In genomic region chr4:107512549-107512948, GRCh38 we compare ENCODE assay signal across 32 cellular contexts.
"Had no signal": no experiment of that assay in that cellular context is flagged by ENCODE, and none has a peak within 500 bp of the region (broad histone marks: within the 10 kb centered on the region; RNA-seq: fewer than 3 reads in every experiment).

No MANE protein-coding gene starts in this region.

- H3K4me1 ChIP-seq: adrenal gland, ascending aorta had no signal

- H3K9me3 ChIP-seq: adrenal gland had no signal

- H3K4me3 ChIP-seq: adrenal gland, ascending aorta, cardiac muscle cell had no signal

- FAIRE-seq: bronchial epithelial cell had no signal

- H3K36me3 ChIP-seq: adrenal gland, ascending aorta, cardiac muscle cell, WERI-Rb-1 had no signal

- H3K27ac ChIP-seq: adrenal gland, ascending aorta, cardiac muscle cell, WERI-Rb-1 had no signal

- H3K27me3 ChIP-seq: adrenal gland, ascending aorta, cardiac muscle cell had no signal

- DNase-seq: activated CD4-positive, alpha-beta memory T cell treated with anti-CD3 and anti-CD28 coated beads, Interleukin-2, amount 10 ng/mL, durations not matched to agents 7 days and 5 days; activated CD4-positive, alpha-beta T cell treated with anti-CD3 and anti-CD28 coated beads for 1 hour; activated CD4-positive, alpha-beta T cell treated with anti-CD3 and anti-CD28 coated beads for 36 hours; activated CD4-positive, alpha-beta T cell treated with anti-CD3 and anti-CD28 coated beads for 48 hours; activated CD4-positive, alpha-beta T cell treated with anti-CD3 and anti-CD28 coated beads, Interleukin-2, amount 10 ng/mL, durations not matched to agents 7 days and 5 days; activated CD4-positive, alpha-beta T cell treated with anti-CD3 and anti-CD28 coated beads, Interleukin-2, amount 50 U/mL, for 48 hours; activated CD4-positive, CD25-positive, alpha-beta regulatory T cell; activated CD8-positive, alpha-beta memory T cell treated with anti-CD3 and anti-CD28 coated beads for 24 hours; activated CD8-positive, alpha-beta memory T cell treated with anti-CD3 and anti-CD28 coated beads, Interleukin-2, amount 10 ng/mL, durations not matched to agents 7 days and 5 days; activated CD8-positive, alpha-beta memory T cell treated with anti-CD3 and anti-CD28 coated beads, Interleukin-2, amount 50 U/mL, for 48 hours; activated CD8-positive, alpha-beta T cell treated with anti-CD3 and anti-CD28 coated beads, Interleukin-2, amount 10 ng/mL, durations not matched to agents 7 days and 5 days; activated effector memory CD4-positive, alpha-beta T cell treated with Interleukin-2 at 50 U/mL for 16 hours; activated gamma-delta T cell; activated naive CD4-positive, alpha-beta T cell treated with anti-CD3 and anti-CD28 coated beads, Interleukin-2, amount 10 ng/mL, durations not matched to agents 7 days and 5 days; activated naive CD4-positive, alpha-beta T cell treated with Interleukin-2 at 50 U/mL for 16 hours; activated naive CD8-positive, alpha-beta T cell treated with anti-CD3 and anti-CD28 coated beads, Interleukin-2, amount 10 ng/mL, durations not matched to agents 7 days and 5 days; activated naive CD8-positive, alpha-beta T cell treated with anti-CD3 and anti-CD28 coated beads, Interleukin-2, amount 50 U/mL, for 24 hours; activated T-cell treated with anti-CD3 and anti-CD28 coated beads, Interleukin-2, amount 50 U/mL, for 24 hours; activated T-cell treated with anti-CD3 and anti-CD28 coated beads, Interleukin-2, amount 50 U/mL, for 48 hours; adrenal gland; amygdala; anterior cingulate cortex; caudate nucleus; cerebellar nuclear complex; SW 1271; T-helper 1 cell; T-helper 2 cell; T-helper 9 cell; WERI-Rb-1 had no signal
